In genomic region chr1:26692793-26693490, GRCh38 we compare ENCODE assay signal across 1 cellular context.
TF ChIP-seq lines count a peak whose summit lies in the region.

No MANE protein-coding gene starts in this region.

TF ChIP-seq in WTC11, 78 proteins besides CTCF, POLR2A, EP300 and RAD21 (continued from another document):
- TF ChIP-seq HMGXB4 (CRISPR knock-in tag; IDR thresholded peaks at IDR 0.05) (peak; percentile 34; the same call in 1 of the 2 replicates), SP1 (CRISPR knock-in tag; conservative IDR thresholded peaks at IDR 0.05) (peak; percentile 73), SMAD3 (CRISPR knock-in tag; IDR thresholded peaks at IDR 0.05; ENCODE audit: borderline replicate concordance) (peak; percentile 18; the same call in 1 of the 2 replicates), ZNF121 (CRISPR knock-in tag; IDR thresholded peaks at IDR 0.05) (peak; percentile 99), GTF2I (CRISPR knock-in tag; conservative IDR thresholded peaks at IDR 0.05) (peak; percentile 83), KAT7 (CRISPR knock-in tag; IDR thresholded peaks at IDR 0.05; ENCODE audit: borderline replicate concordance) (no peak), FOXP4 (CRISPR knock-in tag; IDR thresholded peaks at IDR 0.05) (peak; percentile 29; the same call in 1 of the 2 replicates), HMGA2 (CRISPR knock-in tag; IDR thresholded peaks at IDR 0.05) (no peak), FOXP1 (CRISPR knock-in tag; IDR thresholded peaks at IDR 0.05; ENCODE audit: borderline replicate concordance) (peak; percentile 74; the same call in 1 of the 2 replicates), PRDM15 (CRISPR knock-in tag; IDR thresholded peaks at IDR 0.05) (peak; percentile 99), ESRRA (CRISPR knock-in tag; IDR thresholded peaks at IDR 0.05; ENCODE audit: borderline replicate concordance) (0 out of 2 replicates have a peak, but pooled peaks have one; percentile 32)
TF ChIP-seq in WTC11: peak in this region for 19.
